In the genomic region with DNA sequence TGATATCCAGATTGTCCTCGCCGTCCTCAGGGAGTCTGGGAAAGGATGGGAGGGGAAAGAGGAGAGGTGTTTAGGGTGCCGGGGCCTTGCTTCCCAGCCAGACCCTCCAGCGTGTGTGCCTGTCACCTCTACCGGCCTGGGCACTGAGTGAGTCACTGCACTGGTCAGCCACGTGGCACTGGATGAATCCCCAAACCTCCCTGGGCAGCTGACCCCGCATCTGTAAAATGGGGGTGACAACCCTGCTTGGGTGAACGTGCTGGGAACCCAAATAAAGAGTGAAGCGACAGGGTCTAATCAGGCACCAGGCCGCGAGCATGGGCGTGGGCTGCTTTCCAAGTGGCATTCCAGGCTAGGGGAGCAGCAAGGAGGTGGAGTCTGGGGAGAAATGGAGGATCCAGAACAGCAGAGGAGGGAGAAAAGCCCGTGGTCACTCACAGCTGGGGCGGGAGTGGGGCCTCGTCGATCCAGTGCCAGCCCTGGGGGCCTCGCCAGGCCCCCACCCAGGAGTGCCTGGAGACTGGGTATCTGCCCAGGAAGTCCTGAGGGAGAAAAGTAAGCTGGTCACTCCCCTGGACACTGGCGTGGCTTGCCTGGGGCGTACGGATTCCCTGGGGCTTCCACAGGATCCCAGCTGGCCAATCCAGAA, we compare ENCODE assay signal across 1 cellular context.
A peak's percentile ranks its signal among the peaks of the same experiment; 100 is the strongest.
TF ChIP-seq lines count a peak whose summit lies in the region.

No MANE protein-coding gene starts in this region.

TF ChIP-seq in HepG2, 621 proteins besides CTCF, POLR2A, EP300 and RAD21:
- TF ChIP-seq, protein P1, sequence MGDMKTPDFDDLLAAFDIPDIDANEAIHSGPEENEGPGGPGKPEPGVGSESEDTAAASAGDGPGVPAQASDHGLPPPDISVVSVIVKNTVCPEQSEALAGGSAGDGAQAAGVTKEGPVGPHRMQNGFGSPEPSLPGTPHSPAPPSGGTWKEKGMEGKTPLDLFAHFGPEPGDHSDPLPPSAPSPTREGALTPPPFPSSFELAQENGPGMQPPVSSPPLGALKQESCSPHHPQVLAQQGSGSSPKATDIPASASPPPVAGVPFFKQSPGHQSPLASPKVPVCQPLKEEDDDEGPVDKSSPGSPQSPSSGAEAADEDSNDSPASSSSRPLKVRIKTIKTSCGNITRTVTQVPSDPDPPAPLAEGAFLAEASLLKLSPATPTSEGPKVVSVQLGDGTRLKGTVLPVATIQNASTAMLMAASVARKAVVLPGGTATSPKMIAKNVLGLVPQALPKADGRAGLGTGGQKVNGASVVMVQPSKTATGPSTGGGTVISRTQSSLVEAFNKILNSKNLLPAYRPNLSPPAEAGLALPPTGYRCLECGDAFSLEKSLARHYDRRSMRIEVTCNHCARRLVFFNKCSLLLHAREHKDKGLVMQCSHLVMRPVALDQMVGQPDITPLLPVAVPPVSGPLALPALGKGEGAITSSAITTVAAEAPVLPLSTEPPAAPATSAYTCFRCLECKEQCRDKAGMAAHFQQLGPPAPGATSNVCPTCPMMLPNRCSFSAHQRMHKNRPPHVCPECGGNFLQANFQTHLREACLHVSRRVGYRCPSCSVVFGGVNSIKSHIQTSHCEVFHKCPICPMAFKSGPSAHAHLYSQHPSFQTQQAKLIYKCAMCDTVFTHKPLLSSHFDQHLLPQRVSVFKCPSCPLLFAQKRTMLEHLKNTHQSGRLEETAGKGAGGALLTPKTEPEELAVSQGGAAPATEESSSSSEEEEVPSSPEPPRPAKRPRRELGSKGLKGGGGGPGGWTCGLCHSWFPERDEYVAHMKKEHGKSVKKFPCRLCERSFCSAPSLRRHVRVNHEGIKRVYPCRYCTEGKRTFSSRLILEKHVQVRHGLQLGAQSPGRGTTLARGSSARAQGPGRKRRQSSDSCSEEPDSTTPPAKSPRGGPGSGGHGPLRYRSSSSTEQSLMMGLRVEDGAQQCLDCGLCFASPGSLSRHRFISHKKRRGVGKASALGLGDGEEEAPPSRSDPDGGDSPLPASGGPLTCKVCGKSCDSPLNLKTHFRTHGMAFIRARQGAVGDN (CRISPR knock-in tag; IDR thresholded peaks at IDR 0.05) = peak; percentile 33; the same call in 1 of the 2 replicates
- TF ChIP-seq, protein P2, sequence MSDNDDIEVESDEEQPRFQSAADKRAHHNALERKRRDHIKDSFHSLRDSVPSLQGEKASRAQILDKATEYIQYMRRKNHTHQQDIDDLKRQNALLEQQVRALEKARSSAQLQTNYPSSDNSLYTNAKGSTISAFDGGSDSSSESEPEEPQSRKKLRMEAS (IDR thresholded peaks at IDR 0.05) = 0 out of 2 replicates have a peak, but pooled peaks have one; percentile 18
- no peak for TF ChIP-seq FOXP1 (IDR thresholded peaks at IDR 0.05)
- no peak for TF ChIP-seq FOXP1 (CRISPR knock-in tag; IDR thresholded peaks at IDR 0.05)
- no peak for TF ChIP-seq ZNF253 (CRISPR knock-in tag; IDR thresholded peaks at IDR 0.05; ENCODE audit: borderline replicate concordance)
